ENCODE assay signal across 24 cellular contexts in the genomic region with DNA sequence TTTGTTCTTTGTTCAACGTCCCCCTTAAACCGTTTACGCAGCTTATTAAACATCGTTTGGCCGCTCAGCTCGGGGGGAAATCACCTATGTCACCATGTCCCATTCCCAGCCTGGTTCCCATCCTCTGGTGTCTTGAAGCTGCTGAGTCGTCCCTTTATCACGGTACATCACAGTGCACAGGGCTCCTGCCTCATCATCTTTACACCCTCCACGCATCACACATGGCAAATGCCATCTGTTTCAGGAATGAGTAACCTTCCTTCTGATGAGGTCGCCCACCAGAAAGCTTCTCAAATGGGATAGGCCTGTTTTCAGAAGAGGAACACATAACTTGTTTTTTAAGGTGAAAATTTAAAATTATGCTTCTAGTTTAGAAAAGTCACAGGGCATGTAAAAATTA. TPM values are rescaled to one million over a fixed set of nuclear protein-coding genes. Genes with fewer than 3 reads are reported as not detected.
"Had no signal": no experiment of that assay in that cellular context is flagged by ENCODE, and none has a peak within 500 bp of the region (broad histone marks: within the 10 kb centered on the region; RNA-seq: fewer than 3 reads in every experiment).

No MANE protein-coding gene starts in this region.

- ATAC-seq: activated T-cell treated with anti-CD3 and anti-CD28 coated beads, Interleukin-2, amount 50 U/mL, for 72 hours; body of pancreas; left ventricle myocardium superior; naive thymus-derived CD8-positive, alpha-beta T cell; stimulated activated naive B cell treated with anti-CD40 and anti-IgM and Interleukin-4, amounts not matched to agents 10 μg/mL and 1 μg/mL and 100 μg/mL, for 72 hours had no signal

- H3K27ac Mint-ChIP-seq: activated CD4-positive, alpha-beta memory T cell treated with anti-CD3 and anti-CD28 coated beads for 36 hours; activated naive CD4-positive, alpha-beta T cell treated with anti-CD3 and anti-CD28 coated beads, Interleukin-2, amount 10 ng/mL, durations not matched to agents 7 days and 5 days; activated T-cell treated with anti-CD3 and anti-CD28 coated beads, Interleukin-2, amount 50 U/mL, for 72 hours; mesothelial cell of epicardium; naive thymus-derived CD8-positive, alpha-beta T cell; neural progenitor cell; stimulated activated naive B cell treated with anti-CD40 and anti-IgM and Interleukin-4, amounts not matched to agents 10 μg/mL and 1 μg/mL and 100 μg/mL, for 72 hours had no signal

- H3K4me3 ChIP-seq: body of pancreas, cardiac muscle cell, neural progenitor cell, sigmoid colon, testis, uterus had no signal

- H3K4me2 ChIP-seq: neural progenitor cell had no signal

- H3K27me3 Mint-ChIP-seq: stimulated activated naive B cell treated with anti-CD40 and anti-IgM and Interleukin-4, amounts not matched to agents 10 μg/mL and 1 μg/mL and 100 μg/mL, for 72 hours had no signal

- DNase-seq: activated CD4-positive, alpha-beta memory T cell treated with anti-CD3 and anti-CD28 coated beads for 36 hours; activated CD4-positive, alpha-beta T cell treated with anti-CD3 and anti-CD28 coated beads for 48 hours; activated effector memory CD4-positive, alpha-beta T cell treated with anti-CD3 and anti-CD28 coated beads, Interleukin-2, amount 50 U/mL, for 16 hours; activated naive CD4-positive, alpha-beta T cell treated with anti-CD3 and anti-CD28 coated beads, Interleukin-2, amount 10 ng/mL, durations not matched to agents 7 days and 5 days; activated T-cell treated with anti-CD3 and anti-CD28 coated beads, Interleukin-2, amount 50 U/mL, for 72 hours; anterior cingulate cortex; body of pancreas; hippocampal formation; left ventricle myocardium superior; mammary epithelial cell; naive thymus-derived CD8-positive, alpha-beta T cell; sigmoid colon; stimulated activated CD4-positive, alpha-beta T cell treated with anti-CD3 and anti-CD28 coated beads, Interleukin-2, amount 100 ng/mL, for 48 hours; stimulated activated CD8-positive, alpha-beta memory T cell treated with anti-CD3 and anti-CD28 coated beads, Interleukin-4, amount 100 ng/mL, for 48 hours; stimulated activated naive B cell treated with anti-CD40 and anti-IgM and Interleukin-4, amounts not matched to agents 10 μg/mL and 1 μg/mL and 100 μg/mL, for 72 hours; testis; trophoblast cell; uterus had no signal

- H3K4me1 ChIP-seq: body of pancreas, neural progenitor cell, sigmoid colon, testis, uterus had no signal

- H3K9me3 ChIP-seq: body of pancreas, sigmoid colon, testis, uterus had no signal

- H2AFZ ChIP-seq: neural progenitor cell had no signal

- H3K9ac ChIP-seq: neural progenitor cell had no signal

- H3K27me3 ChIP-seq: body of pancreas, testis, uterus had no signal

- H3K27ac ChIP-seq: body of pancreas, cardiac muscle cell, neural progenitor cell, sigmoid colon, testis, uterus had no signal

- H3K36me3 ChIP-seq: uterus had no signal

- H3K9me3 Mint-ChIP-seq: activated CD4-positive, alpha-beta memory T cell treated with anti-CD3 and anti-CD28 coated beads for 36 hours; activated naive CD4-positive, alpha-beta T cell treated with anti-CD3 and anti-CD28 coated beads, Interleukin-2, amount 10 ng/mL, durations not matched to agents 7 days and 5 days; activated T-cell treated with anti-CD3 and anti-CD28 coated beads, Interleukin-2, amount 50 U/mL, for 72 hours; mesothelial cell of epicardium; naive thymus-derived CD8-positive, alpha-beta T cell; neural progenitor cell; stimulated activated naive B cell treated with anti-CD40 and anti-IgM and Interleukin-4, amounts not matched to agents 10 μg/mL and 1 μg/mL and 100 μg/mL, for 72 hours had no signal

- FAIRE-seq: endometrium, frontal cortex had no signal

- H3K4me3 Mint-ChIP-seq: activated CD4-positive, alpha-beta memory T cell treated with anti-CD3 and anti-CD28 coated beads for 36 hours; activated naive CD4-positive, alpha-beta T cell treated with anti-CD3 and anti-CD28 coated beads, Interleukin-2, amount 10 ng/mL, durations not matched to agents 7 days and 5 days; activated T-cell treated with anti-CD3 and anti-CD28 coated beads, Interleukin-2, amount 50 U/mL, for 72 hours; mesothelial cell of epicardium; naive thymus-derived CD8-positive, alpha-beta T cell; neural progenitor cell; stimulated activated naive B cell treated with anti-CD40 and anti-IgM and Interleukin-4, amounts not matched to agents 10 μg/mL and 1 μg/mL and 100 μg/mL, for 72 hours had no signal

- H3K4me1 Mint-ChIP-seq: activated naive CD4-positive, alpha-beta T cell treated with anti-CD3 and anti-CD28 coated beads, Interleukin-2, amount 10 ng/mL, durations not matched to agents 7 days and 5 days; mesothelial cell of epicardium; naive thymus-derived CD8-positive, alpha-beta T cell; neural progenitor cell; stimulated activated naive B cell treated with anti-CD40 and anti-IgM and Interleukin-4, amounts not matched to agents 10 μg/mL and 1 μg/mL and 100 μg/mL, for 72 hours had no signal

RNA-seq across cellular contexts. Expression of a gene that starts 7.9 kb away (rescaled TPM):
- total RNA-seq: activated CD4-positive, alpha-beta memory T cell treated with anti-CD3 and anti-CD28 coated beads for 36 hours; osteoblast had no signal
- polyA plus RNA-seq: cardiac muscle cell had no signal
